Comparison of ENCODE assay signal across 8 cellular contexts in the genomic region with DNA sequence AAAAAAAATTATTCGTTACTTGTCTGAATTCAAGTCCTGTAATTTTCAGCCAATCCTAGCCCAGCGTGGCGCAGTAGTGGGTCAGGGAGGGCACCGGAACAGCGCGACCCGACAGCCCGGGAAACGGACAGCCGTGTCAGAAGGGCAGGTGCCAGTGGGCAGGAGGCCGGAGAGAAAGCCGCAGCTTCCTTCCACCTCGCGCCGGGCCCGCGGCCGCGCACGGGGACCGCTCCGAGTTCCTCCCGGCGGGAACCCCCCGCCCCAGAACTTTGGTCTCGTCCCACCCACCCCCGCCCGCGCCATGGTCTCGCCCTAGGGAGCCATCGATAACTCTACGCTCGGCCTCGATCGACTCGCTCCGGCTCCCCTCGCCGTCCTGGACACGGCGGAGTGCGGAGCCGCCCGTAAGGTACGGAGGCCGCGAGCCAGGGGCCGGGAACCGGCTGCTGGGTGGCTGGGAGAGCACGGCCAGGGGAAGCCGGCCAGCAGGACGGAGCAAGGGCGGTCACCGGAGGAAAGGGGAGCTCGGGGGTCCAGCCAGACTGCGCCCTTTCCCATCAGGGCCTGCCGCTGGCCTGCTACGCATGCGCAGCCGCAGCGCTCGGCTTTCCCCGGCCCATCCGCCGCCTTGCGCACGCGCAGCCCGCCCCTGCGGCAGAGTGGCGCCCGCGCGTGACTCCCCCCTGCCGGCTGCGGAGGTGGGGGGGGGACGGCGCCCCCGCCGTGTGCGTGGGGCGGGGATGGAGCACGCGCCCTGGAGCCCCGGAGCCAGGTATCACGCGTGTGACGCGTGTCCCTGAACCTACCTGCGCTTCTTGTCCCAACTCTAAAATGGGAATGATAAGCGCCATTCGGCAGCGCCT. TPM values are rescaled to one million over a fixed set of nuclear protein-coding genes. Genes with fewer than 3 reads are reported as not detected.
A peak's percentile ranks its signal among the peaks of the same experiment; 100 is the strongest.
DNase-seq lines count a peak whose midpoint lies in the region; ATAC-seq and TF ChIP-seq lines count a peak whose summit lies in the region.

Gene MLST8 (plus strand): TSS at position 351 of the 863 bp plus-strand sequence. CDS start 632 bp downstream, outside the sequence.

- peak in 2 of 3 experiments; percentile 27 to 46 for TF ChIP-seq CTCF in nephron (IDR thresholded peaks at IDR 0.05; ENCODE audit: unreplicated experiment in 3 of 3)

- peak within 1 kb of the TSS; percentile 80 for H3K4me3 Mint-ChIP-seq in activated T-helper 17 cell treated with anti-CD3 and anti-CD28 coated beads, Interleukin-2, amount 50 U/mL, for 72 hours
- H3K4me3 Mint-ChIP-seq in nephron = peak within 1 kb of the TSS; percentile 82 to 88 (median 86)

- H3K4me1 Mint-ChIP-seq in activated T-helper 17 cell treated with anti-CD3 and anti-CD28 coated beads, Interleukin-2, amount 50 U/mL, for 72 hours = peaks cover 11% of the 10 kb centered on the region
- H3K4me1 Mint-ChIP-seq in nephron = peaks cover 18% of the 10 kb centered on the region

- no peaks in the 10 kb centered on the region for H3K27me3 Mint-ChIP-seq in activated T-helper 17 cell treated with anti-CD3 and anti-CD28 coated beads, Interleukin-2, amount 50 U/mL, for 72 hours
- H3K27me3 Mint-ChIP-seq in nephron (ENCODE audit: low read depth) = peaks cover 10% of the 10 kb centered on the region

- peaks cover 23% of the 10 kb centered on the region for H3K36me3 Mint-ChIP-seq in activated T-helper 17 cell treated with anti-CD3 and anti-CD28 coated beads, Interleukin-2, amount 50 U/mL, for 72 hours (ENCODE audit: low read depth)
- peaks cover 10% of the 10 kb centered on the region for H3K36me3 Mint-ChIP-seq in nephron (ENCODE audit: low read depth)

- DNase-seq in DMS53 (lab: John Stamatoyannopoulos, UW) (peak; percentile 92), HuH-7.5 (ENCODE audit: low spot score) (peak; percentile 98), RPMI7951 (ENCODE audit: low read depth) (peak; percentile 78), fibroblast of peridontal ligament (ENCODE audit: extremely low read depth) (peak; percentile 84)
- DNase-seq in stimulated activated naive CD8-positive, alpha-beta T cell treated with anti-CD3 and anti-CD28 coated beads, Interleukin-15, Interleukin-2, amounts not matched to agents 100 U/mL and 50 U/mL, for 24 hours = peak; percentile 92

- peak within 1 kb of the TSS; percentile 85 for H3K27ac Mint-ChIP-seq in activated T-helper 17 cell treated with anti-CD3 and anti-CD28 coated beads, Interleukin-2, amount 50 U/mL, for 72 hours
- peak within 1 kb of the TSS; percentile 69 to 91 (median 83) for H3K27ac Mint-ChIP-seq in nephron

- ATAC-seq in GM21423 (IDR thresholded peaks at IDR 0.05; ENCODE audit: unreplicated experiment) = peak; percentile 75
- peak; percentile 83 for ATAC-seq in activated T-helper 17 cell treated with anti-CD3 and anti-CD28 coated beads, Interleukin-2, amount 50 U/mL, for 72 hours (replicated peaks)
- peak; percentile 77 for ATAC-seq in stimulated activated naive CD8-positive, alpha-beta T cell treated with anti-CD3 and anti-CD28 coated beads, Interleukin-15, Interleukin-2, amounts not matched to agents 100 U/mL and 50 U/mL, for 24 hours

- H3K9me3 Mint-ChIP-seq in activated T-helper 17 cell treated with anti-CD3 and anti-CD28 coated beads, Interleukin-2, amount 50 U/mL, for 72 hours = no peaks in the 10 kb centered on the region
- H3K9me3 Mint-ChIP-seq in nephron = no peaks in the 10 kb centered on the region

RNA-seq across cellular contexts. Expression of gene MLST8, which starts in this region (rescaled TPM):
- 19.9 and 23.4 TPM in 2 replicates for total RNA-seq in RPMI7951 (2014; rRNA removed; shearing (Covaris generic))
- total RNA-seq in activated T-helper 17 cell treated with anti-CD3 and anti-CD28 coated beads, Interleukin-2, amount 50 U/mL, for 72 hours = 10 to 100 TPM; 33.4 to 48.8 TPM

Comparison
In these comparisons a context has a peak if more than half of its experiments do, and no peak if none do; other contexts are left out.
1. Peak in every context shown above with its lines: DNase-seq and ATAC-seq.